In the genomic region with DNA sequence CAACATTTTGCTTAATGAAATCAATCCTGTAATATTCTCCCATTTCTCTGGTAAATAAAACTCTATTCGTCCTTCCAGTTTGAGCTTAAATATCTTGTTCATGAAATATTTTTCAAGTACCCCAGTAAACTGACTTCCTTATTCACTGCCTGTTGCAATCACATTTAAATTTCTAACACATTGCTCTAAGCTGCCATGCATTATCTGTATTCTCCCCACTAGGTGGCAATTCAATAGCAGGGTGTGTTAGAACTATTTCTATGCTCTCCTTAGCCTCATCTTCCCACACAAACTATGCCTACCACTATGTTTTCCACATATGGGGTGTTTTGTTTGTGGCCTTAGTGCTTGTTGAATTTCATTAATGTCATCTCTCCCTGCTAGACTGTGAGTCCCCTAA, we compare ENCODE assay signal across 8 cellular contexts.
DNase-seq lines count a peak whose midpoint lies in the region; ATAC-seq, FAIRE-seq and TF ChIP-seq lines count a peak whose summit lies in the region.
"Had no signal": no experiment of that assay in that cellular context is flagged by ENCODE, and none has a peak within 500 bp of the region (broad histone marks: within the 10 kb centered on the region; RNA-seq: fewer than 3 reads in every experiment).

No MANE protein-coding gene starts in this region.

- TF ChIP-seq EP300 in GM12878 (IDR thresholded peaks at IDR 0.05; ENCODE audit: borderline replicate concordance in 1 of 2, control insufficient read depth in 1 of 2, low read depth in 2 of 2, low read length in 2 of 2) = no peak

- peak; percentile 13 for FAIRE-seq in GM12878 (lab: Jason Lieb, UNC)
- FAIRE-seq: islet of Langerhans had no signal

- no peak overlapping the region for H3K9ac ChIP-seq in GM12878 (ENCODE audit: control insufficient read depth, insufficient read depth, low read length)

- TF ChIP-seq POLR2A in GM12878 (IDR thresholded peaks at IDR 0.05; ENCODE audit: low read depth, low read length) = no peak

- H3K36me3 ChIP-seq in GM12878 (ENCODE audit: control insufficient read depth in 2 of 2, insufficient read depth in 2 of 2, low read length in 1 of 2) (no peaks in the 10 kb centered on the region), left lung (no peaks in the 10 kb centered on the region)

- no peaks in the 10 kb centered on the region for H3K79me2 ChIP-seq in GM12878 (ENCODE audit: control insufficient read depth, insufficient read depth, low read length)

- H3K27me3 ChIP-seq in GM12878 (replicated peaks in 1 of 2; ENCODE audit: control insufficient read depth in 2 of 2, insufficient read depth in 2 of 2, low read length in 1 of 2) (no peaks in the 10 kb centered on the region), left lung (no peaks in the 10 kb centered on the region)

- CTCF ChIA-PET in GM12878 (lab: Yijun Ruan, JAX) = no interaction called here

- H3K4me3 ChIP-seq in GM12878 (no peak overlapping the region), left lung (no peak overlapping the region)

- peak; percentile 21 to 28 (median 23); a peak in 3 of 6 replicates for TF ChIP-seq CTCF in GM12878 (IDR thresholded peaks at IDR 0.05 in 2 of 3, conservative IDR thresholded peaks at IDR 0.05 in 1 of 3; ENCODE audit: control insufficient read depth in 2 of 3, extremely low read depth in 1 of 3, insufficient read depth in 1 of 3, low read depth in 3 of 3, low read length in 3 of 3)
- peak; percentile 37 to 46 for TF ChIP-seq CTCF in left lung (IDR thresholded peaks at IDR 0.05)

- POLR2A ChIA-PET in GM12878 (lab: Charles Lee) = no interaction called here

- no peak overlapping the region for H3K4me2 ChIP-seq in GM12878 (ENCODE audit: control insufficient read depth, insufficient read depth)

- 10% methylated on average over 1 of the region's 1 CpG for WGBS in GM12878 (ENCODE audit: insufficient coverage, insufficient replicate concordance, low lambda C conversion rate, missing lambda C conversion rate)

- SMC1A ChIA-PET in GM12878 (lab: Charles Lee; ENCODE audit: uncharacterized antibody, unreplicated experiment) = interaction anchor here (1.3 kb wide), 1 partner anchor 827 kb away, joined by 4 read pairs; no protein-coding TSS in a partner anchor

- no peaks in the 10 kb centered on the region for H4K20me1 ChIP-seq in GM12878 (ENCODE audit: control insufficient read depth, insufficient read depth)

- no peaks in the 10 kb centered on the region for H3K9me3 ChIP-seq in GM12878 (replicated peaks; ENCODE audit: control insufficient read depth, insufficient read depth, low read length)
- no peaks in the 10 kb centered on the region for H3K9me3 ChIP-seq in left lung

- in situ Hi-C loops in GM12878 (cut with MboI) = no loop called here

- RAD21 ChIA-PET in GM12878 (lab: Charles Lee; ENCODE audit: unreplicated experiment) = no interaction called here

- ATAC-seq in GM21390 (IDR thresholded peaks at IDR 0.05; ENCODE audit: unreplicated experiment) = peak; percentile 58
- peak; percentile 51 for ATAC-seq in GM12878
- ATAC-seq in left lung = peak; percentile 83
- ATAC-seq in GM21381 (IDR thresholded peaks at IDR 0.05; ENCODE audit: unreplicated experiment) = no peak

- no peak overlapping the region for H2AFZ ChIP-seq in GM12878 (ENCODE audit: control insufficient read depth, low read depth, low read length)

- DNase-seq in LHCN-M2 (ENCODE audit: low read depth) (peak; percentile 41), GM12878 (ENCODE audit: low read depth, low spot score) (no peak), left lung (no peak), mucosa of gallbladder (ENCODE audit: low spot score) (no peak)
- DNase-seq in activated CD8-positive, alpha-beta memory T cell treated with anti-CD3 and anti-CD28 coated beads, Interleukin-2, amount 50 U/mL, for 4 hours = no peak

- TF ChIP-seq RAD21 in GM12878 (IDR thresholded peaks at IDR 0.05; ENCODE audit: insufficient read depth, low read depth, low read length) = 0 out of 2 replicates have a peak, but pooled peaks have one; percentile 21

- intact Hi-C loops in GM12878 (cut with micrococcal nuclease; ENCODE audit: unreplicated experiment) (loop anchor here (1.0 kb wide), 1 partner anchor 827 kb away; no protein-coding TSS in a partner anchor), left lung (cut with DNase I) (no loop called here)

- H3K4me1 ChIP-seq in GM12878 (ENCODE audit: control insufficient read depth, insufficient read depth, low read length) (no peaks in the 10 kb centered on the region), left lung (peaks cover 0 to 2% of the 10 kb centered on the region in 2 donors)

- H3K27ac ChIP-seq in GM12878 (ENCODE audit: control insufficient read depth, insufficient read depth) = no peak overlapping the region
- no peak overlapping the region for H3K27ac ChIP-seq in left lung

- no TSS peak for BruUV-seq in GM12878 (replicated peaks; lab: Mats Ljungman, UMichigan)

TF ChIP-seq in GM12878, 131 proteins besides CTCF, POLR2A, EP300 and RAD21:
- no peak for TF ChIP-seq DPF2 (IDR thresholded peaks at IDR 0.05)
- TF ChIP-seq SMC3 (IDR thresholded peaks at IDR 0.05; ENCODE audit: borderline replicate concordance, low read length) = peak; percentile 43; the same call in 1 of the 2 replicates
